15 cellular contexts compared by ENCODE assay signal in genomic region chr1:5927506-5928370, GRCh38.
"Had no signal": no experiment of that assay in that cellular context is flagged by ENCODE, and none has a peak within 500 bp of the region (broad histone marks: within the 10 kb centered on the region; RNA-seq: fewer than 3 reads in every experiment).

No MANE protein-coding gene starts in this region.

- H3K27ac ChIP-seq: esophagus squamous epithelium, left ventricle myocardium inferior, ovary had no signal

- H3K27me3 Mint-ChIP-seq: activated naive CD8-positive, alpha-beta T cell treated with anti-CD3 and anti-CD28 coated beads for 36 hours; stimulated activated naive CD8-positive, alpha-beta T cell treated with anti-CD3 and anti-CD28 coated beads, Interleukin-15, amount 100 ng/mL, for 72 hours had no signal

- H3K36me3 ChIP-seq: ovary had no signal

- H3K4me3 ChIP-seq: esophagus squamous epithelium, left ventricle myocardium inferior, ovary had no signal

- H3K9me3 ChIP-seq: esophagus squamous epithelium, left ventricle myocardium inferior, ovary had no signal

- H3K27me3 ChIP-seq: esophagus squamous epithelium, ovary had no signal

- H3K27ac Mint-ChIP-seq: activated CD8-positive, alpha-beta T cell treated with anti-CD3 and anti-CD28 coated beads, Interleukin-2, amount 10 ng/mL, durations not matched to agents 7 days and 5 days; activated naive CD8-positive, alpha-beta T cell treated with anti-CD3 and anti-CD28 coated beads for 36 hours; nephron progenitor cell; stimulated activated naive CD8-positive, alpha-beta T cell treated with anti-CD3 and anti-CD28 coated beads, Interleukin-15, amount 100 ng/mL, for 72 hours had no signal

- H3K4me1 ChIP-seq: left ventricle myocardium inferior had no signal

- DNase-seq: activated CD8-positive, alpha-beta T cell treated with anti-CD3 and anti-CD28 coated beads, Interleukin-2, amount 10 ng/mL, durations not matched to agents 7 days and 5 days; activated effector memory CD4-positive, alpha-beta T cell treated with anti-CD3 and anti-CD28 coated beads, Interleukin-2, amount 50 U/mL, for 16 hours; activated naive CD8-positive, alpha-beta T cell treated with anti-CD3 and anti-CD28 coated beads for 36 hours; activated T-cell treated with anti-CD3 and anti-CD28 coated beads, Interleukin-2, amount 50 U/mL, for 1 hour; esophagus squamous epithelium; foreskin fibroblast; islet precursor cell; left ventricle myocardium inferior; mesenchymal stem cell; nephron progenitor cell; stimulated activated CD4-positive, alpha-beta T cell treated with anti-CD3 and anti-CD28 coated beads, Interleukin-4, amount 100 ng/mL, for 4 hours; stimulated activated naive CD8-positive, alpha-beta T cell treated with anti-CD3 and anti-CD28 coated beads, Interleukin-15, amount 100 ng/mL, for 72 hours; SW 1271; T-helper 9 cell had no signal

- H3K4me3 Mint-ChIP-seq: activated CD8-positive, alpha-beta T cell treated with anti-CD3 and anti-CD28 coated beads, Interleukin-2, amount 10 ng/mL, durations not matched to agents 7 days and 5 days; activated naive CD8-positive, alpha-beta T cell treated with anti-CD3 and anti-CD28 coated beads for 36 hours; nephron progenitor cell; stimulated activated naive CD8-positive, alpha-beta T cell treated with anti-CD3 and anti-CD28 coated beads, Interleukin-15, amount 100 ng/mL, for 72 hours had no signal

- ATAC-seq: activated CD8-positive, alpha-beta T cell treated with anti-CD3 and anti-CD28 coated beads, Interleukin-2, amount 10 ng/mL, durations not matched to agents 7 days and 5 days; stimulated activated naive CD8-positive, alpha-beta T cell treated with anti-CD3 and anti-CD28 coated beads, Interleukin-15, amount 100 ng/mL, for 72 hours had no signal

- H3K9me3 Mint-ChIP-seq: activated naive CD8-positive, alpha-beta T cell treated with anti-CD3 and anti-CD28 coated beads for 36 hours; nephron progenitor cell; stimulated activated naive CD8-positive, alpha-beta T cell treated with anti-CD3 and anti-CD28 coated beads, Interleukin-15, amount 100 ng/mL, for 72 hours had no signal

- H3K4me1 Mint-ChIP-seq: activated naive CD8-positive, alpha-beta T cell treated with anti-CD3 and anti-CD28 coated beads for 36 hours; nephron progenitor cell; stimulated activated naive CD8-positive, alpha-beta T cell treated with anti-CD3 and anti-CD28 coated beads, Interleukin-15, amount 100 ng/mL, for 72 hours had no signal
